In genomic region chr1:28602536-28603439, GRCh38 we compare ENCODE assay signal across 8 cellular contexts.
A peak's percentile ranks its signal among the peaks of the same experiment; 100 is the strongest.
DNase-seq lines count a peak whose midpoint lies in the region; ATAC-seq, FAIRE-seq and TF ChIP-seq lines count a peak whose summit lies in the region.

No MANE protein-coding gene starts in this region.

- TF ChIP-seq CTCF in NB4 (IDR thresholded peaks at IDR 0.05; ENCODE audit: low read depth, low read length): peak; percentile 67

- no peak overlapping the region for H3K4me3 ChIP-seq in NB4 (ENCODE audit: low read depth, low read length)

- DNase-seq in stimulated activated CD4-positive, alpha-beta T cell treated with anti-CD3 and anti-CD28 coated beads, Interleukin-2, amount 100 ng/mL, for 24 hours: peak; percentile 28 to 32
- no peak for DNase-seq in stimulated activated CD4-positive, alpha-beta T cell treated with anti-CD3 and anti-CD28 coated beads, Interleukin-12 subunit alpha, Interleukin-12 subunit beta, amount 100 ng/mL, for 4 hours
- DNase-seq in NB4 (ENCODE audit: low read depth) (peak; percentile 73), fibroblast of peridontal ligament (ENCODE audit: extremely low read depth) (peak; percentile 92), nucleus accumbens (lab: John Stamatoyannopoulos, UW) (peak in 40 of 56 donors; percentile 3 to 79 (median 34))

- no peak for ATAC-seq in activated CD4-positive, CD25-positive, alpha-beta regulatory T cell treated with anti-CD3 and anti-CD28 coated beads, Interleukin-2, amount 50 U/mL, for 24 hours
- ATAC-seq in GM21825 (IDR thresholded peaks at IDR 0.05; ENCODE audit: unreplicated experiment): no peak

- TF ChIP-seq POLR2A in NB4 (IDR thresholded peaks at IDR 0.05; ENCODE audit: extremely low read depth, insufficient read length): no peak

- FAIRE-seq in TTC549 (lab: Jason Lieb, UNC): peak; percentile 66
